Comparison of ENCODE assay signal across 1 cellular context in genomic region chr5:173229381-173229959, GRCh38.
TF ChIP-seq lines count a peak whose summit lies in the region.

No MANE protein-coding gene starts in this region.

TF ChIP-seq in SK-N-SH treated with all-trans-retinoic acid at 6 μM for 48 hours, 23 proteins besides CTCF, POLR2A, EP300 and RAD21 (continued from another document):
- no peak for TF ChIP-seq TSHZ2 (CRISPR knock-in tag; IDR thresholded peaks at IDR 0.05)
- TF ChIP-seq OSR1 (CRISPR knock-in tag; IDR thresholded peaks at IDR 0.05) = no peak
- no peak for TF ChIP-seq SNAI2 (CRISPR knock-in tag; IDR thresholded peaks at IDR 0.05)
- no peak for TF ChIP-seq BACH2 (CRISPR knock-in tag; IDR thresholded peaks at IDR 0.05; ENCODE audit: borderline replicate concordance)
- TF ChIP-seq ESRRG (CRISPR knock-in tag; IDR thresholded peaks at IDR 0.05) = no peak
TF ChIP-seq in SK-N-SH treated with all-trans-retinoic acid at 6 μM for 48 hours: peak in this region for 0.
